8 cellular contexts compared by ENCODE assay signal in genomic region chr19:4065430-4066175, GRCh38. TPM values are rescaled to one million over a fixed set of nuclear protein-coding genes. Genes with fewer than 3 reads are reported as not detected.
DNase-seq lines count a peak whose midpoint lies in the region; ATAC-seq, FAIRE-seq and TF ChIP-seq lines count a peak whose summit lies in the region.

No MANE protein-coding gene starts in this region.

- H3K27me3 ChIP-seq in pancreas (no peaks in the 10 kb centered on the region), tibial artery (no peaks in the 10 kb centered on the region)

- H3K36me3 ChIP-seq in SK-N-MC (ENCODE audit: insufficient read depth, low read length): peaks cover 15% of the 10 kb centered on the region; the same call in 1 of the 2 replicates
- no peaks in the 10 kb centered on the region for H3K36me3 ChIP-seq in pancreas
- H3K36me3 ChIP-seq in tibial artery: peaks cover 0 to 10% (median 0%) of the 10 kb centered on the region in 3 donors

- FAIRE-seq in pancreas (lab: Jason Lieb, UNC): no peak

- CTCF ChIA-PET in GM10248 (lab: Yijun Ruan, JAX): no interaction called here

- TF ChIP-seq CTCF in GM10248 (IDR thresholded peaks at IDR 0.05; ENCODE audit: control extremely low read depth, extremely low read depth, low read depth, missing control alignments) (no peak), pancreas (IDR thresholded peaks at IDR 0.05) (no peak), tibial artery (IDR thresholded peaks at IDR 0.05) (no peak)

- DNase-seq in GM10248 (ENCODE audit: extremely low spot score) (peak; percentile 100), NCI-H1048 (lab: John Stamatoyannopoulos, UW) (peak; percentile 87), SK-N-MC (ENCODE audit: low read depth, low spot score) (no peak), germinal center (ENCODE audit: low spot score) (peak; percentile 100), pancreas (peak; percentile 96 to 99 (median 98)), tibial artery (peak; percentile 92 to 99)
- DNase-seq in activated naive CD4-positive, alpha-beta T cell treated with anti-CD3 and anti-CD28 coated beads, Interleukin-2, amount 50 U/mL, for 16 hours: peak; percentile 98

- H3K4me1 ChIP-seq in pancreas: peaks cover 24 to 37% (median 27%) of the 10 kb centered on the region in 3 donors
- peaks cover 6 to 50% (median 43%) of the 10 kb centered on the region in 4 donors for H3K4me1 ChIP-seq in tibial artery

- POLR2A ChIA-PET in GM10248 (lab: Yijun Ruan, JAX): no interaction called here

- intact Hi-C loops in pancreas (cut with DNase I): no loop called here
- intact Hi-C loops in tibial artery (cut with DNase I; ENCODE audit: low total_unique reads): no loop called here

- H3K9me3 ChIP-seq in SK-N-MC (ENCODE audit: low read depth, low read length) (no peaks in the 10 kb centered on the region), pancreas (no peaks in the 10 kb centered on the region), tibial artery (no peaks in the 10 kb centered on the region)

- no peak overlapping the region for H3K27ac ChIP-seq in SK-N-MC
- H3K27ac ChIP-seq in pancreas: peak overlapping the region in 1 of 4 donors; percentile 95
- H3K27ac ChIP-seq in tibial artery: peak overlapping the region; percentile 99

- ATAC-seq in HG02571 (IDR thresholded peaks at IDR 0.05; ENCODE audit: unreplicated experiment) (peak; percentile 66), pancreas (peak; percentile 70 to 79 (median 76))

- WGBS in pancreas, 2 donors: 1 to 3% methylated on average over 25 to 86 of the region's 98 CpGs

- no peak overlapping the region for H3K9ac ChIP-seq in SK-N-MC (ENCODE audit: insufficient read length)

- H3K4me3 ChIP-seq in SK-N-MC (peak overlapping the region; percentile 90; the same call in 1 of the 2 replicates), pancreas (peak overlapping the region in 3 of 4 donors; percentile 72 to 95 (median 88)), tibial artery (peak overlapping the region; percentile 94 to 98)

RNA-seq across cellular contexts. Expression of gene ZBTB7A, which starts 1.1 kb away (rescaled TPM):
- 10 to 100 TPM; 10.9 to 25.0 (median 15.6) TPM for total RNA-seq in pancreas
- 1 to 10 TPM; 6.1 to 9.3 TPM for polyA plus RNA-seq in pancreas

RNA-seq across cellular contexts. Expression of gene PIAS4, which starts 58.1 kb away (rescaled TPM):
- total RNA-seq in pancreas: 10 to 100 TPM; 13.4 to 25.3 (median 16.1) TPM
- 10 to 100 TPM; 12.8 to 14.8 TPM for polyA plus RNA-seq in pancreas

RNA-seq across cellular contexts. Expression of gene MAP2K2, which starts 58.3 kb away (rescaled TPM):
- total RNA-seq in pancreas: 10 to 100 TPM; 52.4 to 78.1 (median 70.0) TPM
- polyA plus RNA-seq in pancreas: 100 to 1,000 TPM; 107 to 183 TPM
